ENCODE assay signal across 20 cellular contexts in the genomic region with DNA sequence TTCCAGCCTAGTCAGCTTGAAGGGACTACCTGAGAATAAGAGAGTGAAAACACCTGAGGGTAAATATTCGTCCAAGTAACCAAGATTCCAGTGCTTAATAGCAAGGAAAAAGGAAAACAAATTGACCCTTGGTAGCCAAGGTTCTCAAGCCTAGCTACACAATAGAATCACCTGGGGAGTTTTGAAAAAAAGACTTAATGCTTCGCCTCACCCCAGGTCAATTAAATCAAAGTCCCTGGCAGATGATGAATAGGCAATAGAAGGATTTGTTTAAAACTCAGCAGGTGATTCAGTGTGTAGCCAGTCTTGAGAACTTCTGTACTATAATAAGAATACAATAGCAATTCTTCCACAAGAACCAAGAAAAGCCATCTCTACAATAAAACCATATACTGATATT.
DNase-seq lines count a peak whose midpoint lies in the region; ATAC-seq lines count a peak whose summit lies in the region.
"Had no signal": no experiment of that assay in that cellular context is flagged by ENCODE, and none has a peak within 500 bp of the region (broad histone marks: within the 10 kb centered on the region; RNA-seq: fewer than 3 reads in every experiment).

No MANE protein-coding gene starts in this region.

- no peaks in the 10 kb centered on the region for H3K36me3 ChIP-seq in HUES48 (ENCODE audit: control insufficient read depth, insufficient read depth, low read length)
- H3K36me3 ChIP-seq in mesendoderm (ENCODE audit: control insufficient read depth, insufficient read depth, low read length), result no peaks in the 10 kb centered on the region
- H3K36me3 ChIP-seq: HAP-1, Peyer's patch had no signal

- no peak overlapping the region for H4K8ac ChIP-seq in mesendoderm (ENCODE audit: low read depth, low read length)

- peak overlapping the region; percentile 1 for H3K56ac ChIP-seq in mesendoderm (ENCODE audit: low read length)

- H3K4me3 ChIP-seq in HUES48 (ENCODE audit: low read depth, low read length) (no peak overlapping the region), mesendoderm (ENCODE audit: low read length) (no peak overlapping the region)
- H3K4me3 ChIP-seq: A549, HAP-1, Peyer's patch had no signal

- H3K27ac ChIP-seq in HUES48 (ENCODE audit: low read depth, low read length) (peak overlapping the region; percentile 66), mesendoderm (ENCODE audit: low read depth, low read length) (no peak overlapping the region)
- H3K27ac ChIP-seq: A549, Peyer's patch had no signal

- H3K9me3 ChIP-seq in HUES48 (ENCODE audit: control insufficient read depth, insufficient read depth, low read length), result no peaks in the 10 kb centered on the region
- H3K9me3 ChIP-seq: A549, HAP-1, Peyer's patch had no signal

- H3K4me1 ChIP-seq in HUES48 (ENCODE audit: control insufficient read depth, insufficient read depth, low read length), result peaks cover 66% of the 10 kb centered on the region
- H3K4me1 ChIP-seq in mesendoderm (ENCODE audit: control insufficient read depth, low read depth, low read length), result peaks cover 17% of the 10 kb centered on the region
- H3K4me1 ChIP-seq: A549, HAP-1, Peyer's patch had no signal

- DNase-seq in DMS79 treated with DMSO at 0.1 percent for 48 hours (lab: John Stamatoyannopoulos, UW) (peak; percentile 81), NCI-H69 (lab: John Stamatoyannopoulos, UW) (peak; percentile 54), mesendoderm (peak; percentile 27), globus pallidus (ENCODE audit: low spot score) (no peak), NCI-H2196 (lab: John Stamatoyannopoulos, UW; ENCODE audit: unreplicated experiment) (no peak), NCI-H1436 (lab: John Stamatoyannopoulos, UW) (no peak)
- DNase-seq: DMS153, KBM-7, MM.1S, NCI-H1048, NCI-H146, NCI-H2029, NCI-H2171, Peyer's patch had no signal

- H2BK5ac ChIP-seq in mesendoderm (ENCODE audit: low read length), result no peak overlapping the region

- ATAC-seq in GM21723 (IDR thresholded peaks at IDR 0.05; ENCODE audit: unreplicated experiment), result no peak
- ATAC-seq: A549, HepG2, SK-N-SH treated with all-trans-retinoic acid at 6 μM for 48 hours had no signal

- WGBS in mesendoderm (ENCODE audit: extremely low coverage, insufficient coverage, low lambda C conversion rate), result no CpG with 5 or more reads among the region's 2 CpGs

- H3K79me2 ChIP-seq in mesendoderm (ENCODE audit: control insufficient read depth, insufficient read depth, low read length), result no peaks in the 10 kb centered on the region

- H2AK5ac ChIP-seq in mesendoderm (ENCODE audit: low read length), result no peak overlapping the region

- no peak overlapping the region for H4K5ac ChIP-seq in mesendoderm (ENCODE audit: low read length)

- no peak overlapping the region for H2BK120ac ChIP-seq in mesendoderm (ENCODE audit: low read depth, low read length)

- no peak overlapping the region for H3K9ac ChIP-seq in HUES48 (ENCODE audit: low read depth, low read length)
- no peak overlapping the region for H3K9ac ChIP-seq in mesendoderm (ENCODE audit: low read length)

- no peak overlapping the region for H3K18ac ChIP-seq in mesendoderm (ENCODE audit: low read length)

- H3K23ac ChIP-seq in mesendoderm (ENCODE audit: low read length), result no peak overlapping the region

- no peak overlapping the region for H3K4me2 ChIP-seq in mesendoderm (ENCODE audit: low read length)
- H3K4me2 ChIP-seq: A549 had no signal

- no peaks in the 10 kb centered on the region for H3K27me3 ChIP-seq in HUES48 (ENCODE audit: control insufficient read depth, insufficient read depth, low read length)
- H3K27me3 ChIP-seq in mesendoderm (ENCODE audit: insufficient read depth, low read length, poor library complexity), result no peaks in the 10 kb centered on the region
- H3K27me3 ChIP-seq: Peyer's patch had no signal

- no peak overlapping the region for H3K4ac ChIP-seq in mesendoderm (ENCODE audit: low read depth, low read length)

- no peaks in the 10 kb centered on the region for H3K79me1 ChIP-seq in mesendoderm (ENCODE audit: low read length)

- H2BK15ac ChIP-seq in mesendoderm (replicated peaks; ENCODE audit: low read depth), result no peak overlapping the region

Comparison
In these comparisons a context has a peak if more than half of its experiments do, and no peak if none do; other contexts are left out.
1. DNase-seq: peak in DMS79 treated with DMSO at 0.1 percent for 48 hours (single experiment), NCI-H69 (single experiment) and mesendoderm (single experiment); none in globus pallidus (single experiment), NCI-H2196 (single experiment) and NCI-H1436 (single experiment).